Comparison of ENCODE assay signal across 22 cellular contexts in the genomic region with DNA sequence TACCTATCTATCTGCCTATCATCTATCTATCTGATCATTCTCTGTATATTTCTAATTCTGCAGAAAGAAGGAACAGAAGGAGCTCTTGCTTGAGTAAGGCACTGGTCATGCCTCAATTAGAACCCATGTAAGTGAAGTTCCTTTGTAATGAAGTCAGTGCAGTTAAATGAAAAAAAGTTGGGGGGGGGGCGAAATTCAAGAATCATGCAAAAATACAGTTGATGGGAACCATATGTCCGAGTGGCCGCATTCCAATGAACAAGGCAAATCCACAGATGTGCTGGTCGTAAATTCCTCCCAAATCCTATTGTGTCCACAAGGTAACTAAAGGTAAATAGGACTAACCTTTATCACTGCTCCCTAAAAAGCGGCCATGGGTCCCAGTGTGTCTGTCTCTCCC. TPM values are rescaled to one million over a fixed set of nuclear protein-coding genes. Genes with fewer than 3 reads are reported as not detected.
DNase-seq lines count a peak whose midpoint lies in the region; ATAC-seq and TF ChIP-seq lines count a peak whose summit lies in the region.
"Had no signal": no experiment of that assay in that cellular context is flagged by ENCODE, and none has a peak within 500 bp of the region (broad histone marks: within the 10 kb centered on the region; RNA-seq: fewer than 3 reads in every experiment).

No MANE protein-coding gene starts in this region.

- CTCF ChIA-PET in WTC11 (lab: Charles Lee): interaction anchor here (0.6 kb wide), 1 partner anchor 34 kb away, joined by 5 read pairs; no protein-coding TSS in a partner anchor

- POLR2A ChIA-PET in WTC11 (lab: Charles Lee): no interaction called here

- DNase-seq in AG20443 (ENCODE audit: low spot score): peak; percentile 38
- DNase-seq in HFF-Myc (ENCODE audit: extremely low read depth, low read depth): peak; percentile 60
- peak; percentile 21 for DNase-seq in dedifferentiated amniotic fluid mesenchymal stem cell (ENCODE audit: extremely low spot score)
- DNase-seq in left kidney (ENCODE audit: low read depth, low spot score): peak; percentile 23
- no peak for DNase-seq in WTC11 (ENCODE audit: low spot score)
- no peak for DNase-seq in activated T-helper 2 cell treated with anti-CD3 and anti-CD28 coated beads, Interferon-gamma antibody, Interleukin-2, Interleukin-4, amounts not matched to agents 10 μg/mL and 5 μg/mL and 100 μg/mL, durations not matched to agents 14 hours and 24 hours and 36 hours (ENCODE audit: low spot score)
- no peak for DNase-seq in activated naive CD8-positive, alpha-beta T cell treated with anti-CD3 and anti-CD28 coated beads for 36 hours
- DNase-seq in osteocyte (ENCODE audit: extremely low spot score, unreplicated experiment): no peak
- DNase-seq: DMS 273 treated with DMSO at 0.1 percent for 48 hours, DND-41, GF-D8, Kasumi-1, MG63, NCI-H1092, NCI-H1436 treated with DMSO at 0.1 percent for 48 hours, NCI-H2171, NCI-H526, PC-3, SIG-M5 had no signal

- ATAC-seq in WTC11: no peak
- ATAC-seq: A549, PC-3 had no signal

- H3K4me1 Mint-ChIP-seq in WTC11 (peaks cover 19% of the 10 kb centered on the region), osteocyte (ENCODE audit: unreplicated experiment) (peaks cover 2% of the 10 kb centered on the region)
- H3K4me1 Mint-ChIP-seq in activated T-helper 2 cell treated with anti-CD3 and anti-CD28 coated beads, Interferon-gamma antibody, Interleukin-2, Interleukin-4, amounts not matched to agents 10 μg/mL and 5 μg/mL and 100 μg/mL, durations not matched to agents 14 hours and 24 hours and 36 hours (ENCODE audit: low read depth): no peaks in the 10 kb centered on the region
- no peaks in the 10 kb centered on the region for H3K4me1 Mint-ChIP-seq in activated naive CD8-positive, alpha-beta T cell treated with anti-CD3 and anti-CD28 coated beads for 36 hours

- H3K36me3 Mint-ChIP-seq in WTC11 (peaks cover 9% of the 10 kb centered on the region), osteocyte (ENCODE audit: unreplicated experiment) (no peaks in the 10 kb centered on the region)
- no peaks in the 10 kb centered on the region for H3K36me3 Mint-ChIP-seq in activated T-helper 2 cell treated with anti-CD3 and anti-CD28 coated beads, Interferon-gamma antibody, Interleukin-2, Interleukin-4, amounts not matched to agents 10 μg/mL and 5 μg/mL and 100 μg/mL, durations not matched to agents 14 hours and 24 hours and 36 hours (ENCODE audit: low read depth)
- H3K36me3 Mint-ChIP-seq in activated naive CD8-positive, alpha-beta T cell treated with anti-CD3 and anti-CD28 coated beads for 36 hours: no peaks in the 10 kb centered on the region
- H3K36me3 Mint-ChIP-seq: CD14-positive monocyte, IgD-negative memory B cell had no signal

- intact Hi-C loops in activated T-helper 2 cell treated with anti-CD3 and anti-CD28 coated beads, Interferon-gamma antibody, Interleukin-2, Interleukin-4, amounts not matched to agents 10 μg/mL and 5 μg/mL and 100 μg/mL, durations not matched to agents 14 hours and 24 hours and 36 hours (cut with micrococcal nuclease): no loop called here

- H3K4me3 ChIP-seq in HFF-Myc (replicated peaks; ENCODE audit: low read depth, low read length): no peak overlapping the region
- H3K4me3 ChIP-seq: A549, MG63 had no signal

- TF ChIP-seq CTCF in HFF-Myc (IDR thresholded peaks at IDR 0.05; ENCODE audit: low read depth, low read length, missing control alignments) (no peak), WTC11 (IDR thresholded peaks at IDR 0.05) (no peak), osteocyte (IDR thresholded peaks at IDR 0.05) (no peak)

- H3K27ac Mint-ChIP-seq in WTC11 (no peak overlapping the region), osteocyte (ENCODE audit: unreplicated experiment) (no peak overlapping the region)
- H3K27ac Mint-ChIP-seq in activated T-helper 2 cell treated with anti-CD3 and anti-CD28 coated beads, Interferon-gamma antibody, Interleukin-2, Interleukin-4, amounts not matched to agents 10 μg/mL and 5 μg/mL and 100 μg/mL, durations not matched to agents 14 hours and 24 hours and 36 hours: no peak overlapping the region
- H3K27ac Mint-ChIP-seq in activated naive CD8-positive, alpha-beta T cell treated with anti-CD3 and anti-CD28 coated beads for 36 hours: no peak overlapping the region
- H3K27ac Mint-ChIP-seq: CD14-positive monocyte, IgD-negative memory B cell had no signal

- H3K9me3 Mint-ChIP-seq in WTC11 (peaks cover 20% of the 10 kb centered on the region), osteocyte (ENCODE audit: unreplicated experiment) (peaks cover 5% of the 10 kb centered on the region)
- peaks cover 3% of the 10 kb centered on the region for H3K9me3 Mint-ChIP-seq in activated T-helper 2 cell treated with anti-CD3 and anti-CD28 coated beads, Interferon-gamma antibody, Interleukin-2, Interleukin-4, amounts not matched to agents 10 μg/mL and 5 μg/mL and 100 μg/mL, durations not matched to agents 14 hours and 24 hours and 36 hours
- H3K9me3 Mint-ChIP-seq in activated naive CD8-positive, alpha-beta T cell treated with anti-CD3 and anti-CD28 coated beads for 36 hours: no peaks in the 10 kb centered on the region

- H3K27me3 Mint-ChIP-seq in WTC11 (ENCODE audit: low read depth): peaks cover 4% of the 10 kb centered on the region
- peaks cover 30% of the 10 kb centered on the region for H3K27me3 Mint-ChIP-seq in activated T-helper 2 cell treated with anti-CD3 and anti-CD28 coated beads, Interferon-gamma antibody, Interleukin-2, Interleukin-4, amounts not matched to agents 10 μg/mL and 5 μg/mL and 100 μg/mL, durations not matched to agents 14 hours and 24 hours and 36 hours (ENCODE audit: low read depth)
- peaks cover 16% of the 10 kb centered on the region for H3K27me3 Mint-ChIP-seq in activated naive CD8-positive, alpha-beta T cell treated with anti-CD3 and anti-CD28 coated beads for 36 hours
- peaks cover 70% of the 10 kb centered on the region for H3K27me3 Mint-ChIP-seq in osteocyte (ENCODE audit: unreplicated experiment)

- H3K4me3 Mint-ChIP-seq in WTC11 (no peak overlapping the region), osteocyte (ENCODE audit: unreplicated experiment) (no peak overlapping the region)
- H3K4me3 Mint-ChIP-seq in activated T-helper 2 cell treated with anti-CD3 and anti-CD28 coated beads, Interferon-gamma antibody, Interleukin-2, Interleukin-4, amounts not matched to agents 10 μg/mL and 5 μg/mL and 100 μg/mL, durations not matched to agents 14 hours and 24 hours and 36 hours (ENCODE audit: low read depth): no peak overlapping the region
- H3K4me3 Mint-ChIP-seq in activated naive CD8-positive, alpha-beta T cell treated with anti-CD3 and anti-CD28 coated beads for 36 hours: no peak overlapping the region
- H3K4me3 Mint-ChIP-seq: CD14-positive monocyte, IgD-negative memory B cell had no signal

TF ChIP-seq in WTC11, 78 proteins besides CTCF, POLR2A, EP300 and RAD21:
- TF ChIP-seq ZNF121 (CRISPR knock-in tag; IDR thresholded peaks at IDR 0.05) (no peak), CDX4 (CRISPR knock-in tag; IDR thresholded peaks at IDR 0.05; ENCODE audit: borderline replicate concordance) (no peak), NR3C1 (CRISPR knock-in tag; conservative IDR thresholded peaks at IDR 0.05; ENCODE audit: low read depth) (no peak), HMGXB4 (CRISPR knock-in tag; IDR thresholded peaks at IDR 0.05) (no peak)

RNA-seq across cellular contexts. Expression of gene EPHB3, which starts 56.5 kb away (rescaled TPM):
- total RNA-seq in WTC11 (2021): 5.3 to 11.4 TPM (median 6.3 TPM) in 3 replicates
- total RNA-seq in activated T-helper 2 cell treated with anti-CD3 and anti-CD28 coated beads, Interferon-gamma antibody, Interleukin-2, Interleukin-4, amounts not matched to agents 10 μg/mL and 5 μg/mL and 100 μg/mL, durations not matched to agents 14 hours and 24 hours and 36 hours: not detected in 2 replicates
- total RNA-seq in activated naive CD8-positive, alpha-beta T cell treated with anti-CD3 and anti-CD28 coated beads for 36 hours: under 1 TPM; 0.04 to 0.16 TPM
- total RNA-seq in osteocyte: 10.6 and 11.4 TPM in 2 replicates

Comparison
In these comparisons a context has a peak if more than half of its experiments do, and no peak if none do; other contexts are left out.
1. DNase-seq: peak in AG20443 (single experiment), HFF-Myc (single experiment), dedifferentiated amniotic fluid mesenchymal stem cell (single experiment) and left kidney (single experiment); none in WTC11 (single experiment), activated T-helper 2 cell treated with anti-CD3 and anti-CD28 coated beads, Interferon-gamma antibody, Interleukin-2, Interleukin-4, amounts not matched to agents 10 μg/mL and 5 μg/mL and 100 μg/mL, durations not matched to agents 14 hours and 24 hours and 36 hours (single experiment), activated naive CD8-positive, alpha-beta T cell treated with anti-CD3 and anti-CD28 coated beads for 36 hours (single experiment) and osteocyte (single experiment).